9 cellular contexts compared by ENCODE assay signal in the genomic region with DNA sequence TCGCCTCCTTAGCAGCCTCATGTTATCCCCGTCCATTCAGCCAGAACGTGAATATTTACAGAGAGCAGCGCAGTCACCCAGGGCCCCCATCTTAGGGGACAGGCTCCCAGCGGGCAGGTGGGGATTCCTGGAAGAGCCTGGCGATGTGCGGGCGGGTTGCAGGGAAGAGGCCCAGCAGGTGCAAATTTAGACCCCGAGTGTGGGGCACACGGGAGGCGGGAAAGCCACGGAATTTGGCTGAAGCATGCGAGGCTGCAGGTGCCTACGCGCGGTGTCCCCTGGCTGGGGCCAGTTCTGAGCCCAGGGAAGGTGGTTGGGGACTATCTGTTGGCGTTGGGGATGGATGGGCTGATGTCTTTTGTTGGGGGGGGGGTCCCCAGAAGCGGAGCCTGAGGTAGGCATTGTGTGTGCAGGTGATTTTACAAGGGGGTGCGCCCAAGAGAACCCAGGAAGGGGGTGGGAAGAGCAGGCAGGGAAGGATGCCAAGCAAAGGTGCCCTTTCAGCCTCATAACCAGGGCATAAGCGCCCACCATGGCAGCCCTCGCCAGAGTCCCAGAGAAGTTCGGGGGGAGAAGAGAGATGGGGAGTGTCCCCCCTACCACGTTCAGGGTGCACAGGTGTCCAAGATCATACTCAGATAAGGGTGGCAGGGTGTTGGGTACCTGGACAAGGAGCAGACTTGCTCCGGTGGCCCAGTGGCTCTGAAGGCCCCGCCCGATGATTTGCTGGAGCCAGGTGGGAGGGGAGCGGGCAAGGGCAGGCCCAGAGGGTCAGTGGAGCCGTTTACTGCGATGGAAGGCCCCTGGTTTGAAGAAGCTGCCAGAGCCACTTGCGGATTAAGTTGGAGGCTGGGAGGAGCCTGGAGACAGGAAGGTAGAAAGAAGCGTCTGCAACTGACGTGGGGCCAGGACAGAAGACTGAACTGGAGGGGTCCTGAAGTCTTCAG. TPM values are rescaled to one million over a fixed set of nuclear protein-coding genes. Genes with fewer than 3 reads are reported as not detected.
A peak's percentile ranks its signal among the peaks of the same experiment; 100 is the strongest.
DNase-seq lines count a peak whose midpoint lies in the region; ATAC-seq, FAIRE-seq and TF ChIP-seq lines count a peak whose summit lies in the region.
"Had no signal": no experiment of that assay in that cellular context is flagged by ENCODE, and none has a peak within 500 bp of the region (broad histone marks: within the 10 kb centered on the region; RNA-seq: fewer than 3 reads in every experiment).

No MANE protein-coding gene starts in this region.

- H3K36me3 ChIP-seq in BLaER1 treated with 17β-estradiol and CSF1 and Interleukin-3, amounts not matched to agents 10 nM and 100 nM: peaks cover 0 to 13% (median 9%) of the 10 kb centered on the region in 11 experiments; a peak in 12 of 22 replicates
- no peaks in the 10 kb centered on the region for H3K36me3 ChIP-seq in ectodermal cell (ENCODE audit: control insufficient read depth, insufficient read depth, low read length)
- no peaks in the 10 kb centered on the region for H3K36me3 ChIP-seq in neural progenitor cell

- H3K4me3 Mint-ChIP-seq in neural progenitor cell: peak overlapping the region; percentile 92

- no peak for DNase-seq in NB4 (ENCODE audit: low read depth)
- DNase-seq in neural progenitor cell (ENCODE audit: low spot score): no peak
- DNase-seq in medulla oblongata (ENCODE audit: extremely low spot score): no peak
- no peak for DNase-seq in H54 (ENCODE audit: insufficient read length, low spot score)
- no peak for DNase-seq in NCI-H2081 (lab: John Stamatoyannopoulos, UW)

- no peak overlapping the region for H2AFZ ChIP-seq in neural progenitor cell (replicated peaks)

- no peak for TF ChIP-seq POLR2A in NB4 (IDR thresholded peaks at IDR 0.05; ENCODE audit: extremely low read depth, insufficient read length)
- TF ChIP-seq POLR2A in H54 (IDR thresholded peaks at IDR 0.05; ENCODE audit: low read depth, low read length): no peak

- H3K79me2 ChIP-seq in neural progenitor cell (ENCODE audit: low read depth): no peaks in the 10 kb centered on the region

- H3F3A ChIP-seq in neural progenitor cell (ENCODE audit: low read depth): peaks cover 36% of the 10 kb centered on the region

- H3K27me3 Mint-ChIP-seq in neural progenitor cell (ENCODE audit: insufficient read depth, low read depth): peaks cover 9% of the 10 kb centered on the region

- H3K27me3 ChIP-seq in BLaER1 treated with 17β-estradiol and CSF1 and Interleukin-3, amounts not matched to agents 10 nM and 100 nM: no peaks in the 10 kb centered on the region
- no peaks in the 10 kb centered on the region for H3K27me3 ChIP-seq in ectodermal cell (ENCODE audit: control insufficient read depth, insufficient read depth, low read length, poor library complexity, severe bottlenecking)
- H3K27me3 ChIP-seq in neural progenitor cell: no peaks in the 10 kb centered on the region

- H3K4me1 ChIP-seq in BLaER1 treated with 17β-estradiol and CSF1 and Interleukin-3, amounts not matched to agents 10 nM and 100 nM: peaks cover 60 to 83% (median 71%) of the 10 kb centered on the region in 10 experiments
- H3K4me1 ChIP-seq in ectodermal cell (ENCODE audit: control insufficient read depth, insufficient read depth, low read length) (peaks cover 17% of the 10 kb centered on the region), neural progenitor cell (peaks cover 20% of the 10 kb centered on the region)

- 70% methylated on average over 32 of the region's 32 CpGs for WGBS in ectodermal cell, 2 experiments

- peak overlapping the region; percentile 91 to 98 (median 93); a peak in 20 of 22 replicates for H3K27ac ChIP-seq in BLaER1 treated with 17β-estradiol and CSF1 and Interleukin-3, amounts not matched to agents 10 nM and 100 nM
- H3K27ac ChIP-seq in ectodermal cell (ENCODE audit: insufficient read depth, low read depth, low read length, poor library complexity, severe bottlenecking) (no peak overlapping the region), neural progenitor cell (no peak overlapping the region)

- peak overlapping the region; percentile 31 for H3K27ac Mint-ChIP-seq in neural progenitor cell

- H3K9me3 ChIP-seq in BLaER1 treated with 17β-estradiol and CSF1 and Interleukin-3, amounts not matched to agents 10 nM and 100 nM (replicated peaks in 1 of 11): peaks cover 0 to 3% (median 0%) of the 10 kb centered on the region in 11 experiments; a peak in 1 of 22 replicates
- H3K9me3 ChIP-seq in ectodermal cell (ENCODE audit: control insufficient read depth, low read length): no peaks in the 10 kb centered on the region
- no peaks in the 10 kb centered on the region for H3K9me3 ChIP-seq in neural progenitor cell (ENCODE audit: low read depth)

- H3K4me1 Mint-ChIP-seq in neural progenitor cell: peaks cover 31% of the 10 kb centered on the region

- ATAC-seq in GM21367 (IDR thresholded peaks at IDR 0.05; ENCODE audit: unreplicated experiment): no peak

- H3K9ac ChIP-seq in BLaER1 treated with 17β-estradiol and CSF1 and Interleukin-3, amounts not matched to agents 10 nM and 100 nM: peak overlapping the region; percentile 90 to 99 (median 95)
- no peak overlapping the region for H3K9ac ChIP-seq in neural progenitor cell

- H3K36me3 Mint-ChIP-seq in neural progenitor cell: peaks cover 8% of the 10 kb centered on the region

- H3K4me2 ChIP-seq in BLaER1 treated with 17β-estradiol and CSF1 and Interleukin-3, amounts not matched to agents 10 nM and 100 nM: peak overlapping the region; percentile 90 to 100 (median 99)
- H3K4me2 ChIP-seq in neural progenitor cell: peak overlapping the region; percentile 76

- TF ChIP-seq CTCF in NB4 (IDR thresholded peaks at IDR 0.05; ENCODE audit: low read depth, low read length) (no peak), neural progenitor cell (IDR thresholded peaks at IDR 0.05) (no peak)

- H4K20me1 ChIP-seq in BLaER1 treated with 17β-estradiol and CSF1 and Interleukin-3, amounts not matched to agents 10 nM and 100 nM: peaks cover 0 to 49% (median 27%) of the 10 kb centered on the region in 11 experiments; a peak in 20 of 22 replicates
- peaks cover 16% of the 10 kb centered on the region for H4K20me1 ChIP-seq in neural progenitor cell (ENCODE audit: low read depth)

- no peaks in the 10 kb centered on the region for H3K9me3 Mint-ChIP-seq in neural progenitor cell

- no peak for FAIRE-seq in H54 (lab: Jason Lieb, UNC)

- H3K4me3 ChIP-seq in BLaER1 treated with 17β-estradiol and CSF1 and Interleukin-3, amounts not matched to agents 10 nM and 100 nM: peak overlapping the region; percentile 84 to 97 (median 92)
- H3K4me3 ChIP-seq in NB4 (ENCODE audit: low read depth, low read length): peak overlapping the region; percentile 69
- peak overlapping the region; percentile 99 for H3K4me3 ChIP-seq in ectodermal cell (ENCODE audit: insufficient read depth, low read depth, low read length)
- H3K4me3 ChIP-seq in neural progenitor cell: peak overlapping the region; percentile 70

RNA-seq across cellular contexts. Expression of a gene that starts 1.2 kb away (rescaled TPM):
- polyA plus RNA-seq in ectodermal cell (2013, experiment 1 of 4): 7.2 TPM
- polyA plus RNA-seq in ectodermal cell (2013, experiment 2 of 4): 4.7 TPM
- 11.5 TPM for polyA plus RNA-seq in ectodermal cell (2013, experiment 3 of 4)
- polyA plus RNA-seq in ectodermal cell (2013, experiment 4 of 4): 9.6 TPM
- total RNA-seq in neural progenitor cell (ENCODE audit: low replicate concordance): 9.4 and 31.1 TPM in 2 replicates

RNA-seq across cellular contexts. Expression of a gene that starts 12.2 kb away (rescaled TPM):
- 1.4 TPM for polyA plus RNA-seq in ectodermal cell (2013, experiment 1 of 4)
- polyA plus RNA-seq in ectodermal cell (2013, experiment 2 of 4): 0.69 TPM
- 0.53 TPM for polyA plus RNA-seq in ectodermal cell (2013, experiment 3 of 4)
- 0.61 TPM for polyA plus RNA-seq in ectodermal cell (2013, experiment 4 of 4)
- 0.09 TPM in 1 of 2 replicates, not detected in the other for total RNA-seq in neural progenitor cell (ENCODE audit: low replicate concordance)

RNA-seq across cellular contexts. Expression of a gene that starts 23.1 kb away (rescaled TPM):
- polyA plus RNA-seq in ectodermal cell (2013, experiment 1 of 4): 121 TPM
- 110 TPM for polyA plus RNA-seq in ectodermal cell (2013, experiment 2 of 4)
- 105 TPM for polyA plus RNA-seq in ectodermal cell (2013, experiment 3 of 4)
- polyA plus RNA-seq in ectodermal cell (2013, experiment 4 of 4): 117 TPM
- total RNA-seq in neural progenitor cell (ENCODE audit: low replicate concordance): 42.5 and 92.6 TPM in 2 replicates

RNA-seq across cellular contexts. Expression of a gene that starts 35.4 kb away (rescaled TPM):
- not detected for polyA plus RNA-seq in ectodermal cell (2013, experiment 1 of 4)
- polyA plus RNA-seq in ectodermal cell (2013, experiment 2 of 4): not detected
- polyA plus RNA-seq in ectodermal cell (2013, experiment 3 of 4): not detected
- not detected for polyA plus RNA-seq in ectodermal cell (2013, experiment 4 of 4)
- not detected in 2 replicates for total RNA-seq in neural progenitor cell (ENCODE audit: low replicate concordance)
- total RNA-seq: pulmonary artery endothelial cell had no signal

RNA-seq across cellular contexts. Expression of a gene that starts 47.6 kb away (rescaled TPM):
- 27.2 TPM for polyA plus RNA-seq in ectodermal cell (2013, experiment 1 of 4)
- polyA plus RNA-seq in ectodermal cell (2013, experiment 2 of 4): 34.0 TPM
- 25.5 TPM for polyA plus RNA-seq in ectodermal cell (2013, experiment 3 of 4)
- polyA plus RNA-seq in ectodermal cell (2013, experiment 4 of 4): 36.2 TPM
- total RNA-seq in neural progenitor cell (ENCODE audit: low replicate concordance): 3.2 and 15.9 TPM in 2 replicates

Comparison
In these comparisons a context has a peak if more than half of its experiments do, and no peak if none do; other contexts are left out.
1. H3K27ac ChIP-seq: peak in BLaER1 treated with 17β-estradiol and CSF1 and Interleukin-3, amounts not matched to agents 10 nM and 100 nM (11 of 11); none in ectodermal cell (single experiment) and neural progenitor cell (single experiment).
2. Peak in every context shown above with its lines, with median percentiles within 50 percentile points of each other: H3K4me3 ChIP-seq.